Comparison of ENCODE assay signal across 13 cellular contexts in genomic region chr4:90641856-90642599, GRCh38.
"Had no signal": no experiment of that assay in that cellular context is flagged by ENCODE, and none has a peak within 500 bp of the region (broad histone marks: within the 10 kb centered on the region; RNA-seq: fewer than 3 reads in every experiment).

No MANE protein-coding gene starts in this region.

- H2AFZ ChIP-seq: parathyroid adenoma had no signal

- H3K79me2 ChIP-seq: parathyroid adenoma had no signal

- H3K36me3 ChIP-seq: esophagus muscularis mucosa, thoracic aorta, upper lobe of right lung had no signal

- H3K27ac Mint-ChIP-seq: activated naive CD8-positive, alpha-beta T cell treated with anti-CD3 and anti-CD28 coated beads, Interleukin-2, amount 10 ng/mL, durations not matched to agents 7 days and 5 days; naive B cell had no signal

- H3K4me1 ChIP-seq: esophagus muscularis mucosa, parathyroid adenoma, upper lobe of right lung had no signal

- H3K36me3 Mint-ChIP-seq: activated naive CD8-positive, alpha-beta T cell treated with anti-CD3 and anti-CD28 coated beads, Interleukin-2, amount 10 ng/mL, durations not matched to agents 7 days and 5 days had no signal

- DNase-seq: activated CD4-positive, alpha-beta T cell treated with anti-CD3 and anti-CD28 coated beads for 1 hour; activated CD4-positive, alpha-beta T cell treated with anti-CD3 and anti-CD28 coated beads, Interleukin-2, amount 50 U/mL, for 4 hours; activated naive CD4-positive, alpha-beta T cell; activated naive CD8-positive, alpha-beta T cell treated with anti-CD3 and anti-CD28 coated beads, Interleukin-2, amount 10 ng/mL, durations not matched to agents 7 days and 5 days; activated T-cell treated with anti-CD3 and anti-CD28 coated beads for 4 hours; anterior cingulate cortex; naive B cell; stimulated activated CD4-positive, alpha-beta T cell treated with anti-CD3 and anti-CD28 coated beads, Interleukin-2, amount 100 ng/mL, for 24 hours; upper lobe of right lung had no signal

- H3K27me3 ChIP-seq: esophagus muscularis mucosa, upper lobe of right lung had no signal

- ATAC-seq: upper lobe of right lung had no signal

- H3K27me3 Mint-ChIP-seq: activated naive CD8-positive, alpha-beta T cell treated with anti-CD3 and anti-CD28 coated beads, Interleukin-2, amount 10 ng/mL, durations not matched to agents 7 days and 5 days; naive B cell had no signal

- H3K9me3 ChIP-seq: esophagus muscularis mucosa, thoracic aorta, upper lobe of right lung had no signal

- H3K4me1 Mint-ChIP-seq: activated naive CD8-positive, alpha-beta T cell treated with anti-CD3 and anti-CD28 coated beads, Interleukin-2, amount 10 ng/mL, durations not matched to agents 7 days and 5 days; naive B cell had no signal

- H3K4me3 ChIP-seq: esophagus muscularis mucosa, lung, thoracic aorta, upper lobe of right lung had no signal

- H3K4me3 Mint-ChIP-seq: activated naive CD8-positive, alpha-beta T cell treated with anti-CD3 and anti-CD28 coated beads, Interleukin-2, amount 10 ng/mL, durations not matched to agents 7 days and 5 days; naive B cell had no signal

- H3K27ac ChIP-seq: esophagus muscularis mucosa, parathyroid adenoma, thoracic aorta, upper lobe of right lung had no signal
